Comparison of ENCODE assay signal across 32 cellular contexts in genomic region chr4:183272384-183272783, GRCh38. TPM values are rescaled to one million over a fixed set of nuclear protein-coding genes. Genes with fewer than 3 reads are reported as not detected.
"Had no signal": no experiment of that assay in that cellular context is flagged by ENCODE, and none has a peak within 500 bp of the region (broad histone marks: within the 10 kb centered on the region; RNA-seq: fewer than 3 reads in every experiment).

No MANE protein-coding gene starts in this region.

- H3K36me3 ChIP-seq: colonic mucosa had no signal

- H3K27me3 ChIP-seq: colonic mucosa, dorsolateral prefrontal cortex, esophagus muscularis mucosa, esophagus squamous epithelium, foreskin keratinocyte, gastrocnemius medialis, gastroesophageal sphincter had no signal

- H3K27ac ChIP-seq: colonic mucosa, coronary artery, dorsolateral prefrontal cortex, epithelial cell of prostate, esophagus muscularis mucosa, esophagus squamous epithelium, foreskin keratinocyte, gastrocnemius medialis, gastroesophageal sphincter had no signal

- H3K9me3 ChIP-seq: colonic mucosa had no signal

- H3K4me3 ChIP-seq: colonic mucosa, coronary artery, dorsolateral prefrontal cortex, esophagus muscularis mucosa, esophagus squamous epithelium, gastrocnemius medialis, gastroesophageal sphincter had no signal

- ATAC-seq: effector memory CD8-positive, alpha-beta T cell; esophagus mucosa; foreskin keratinocyte; gastrocnemius medialis; gastroesophageal sphincter had no signal

- DNase-seq: colonic mucosa; cortex of kidney; dermis blood vessel endothelial cell; dorsolateral prefrontal cortex; effector CD4-positive, alpha-beta T cell; effector CD8-positive, alpha-beta T cell; effector memory CD4-positive, alpha-beta T cell; effector memory CD8-positive, alpha-beta T cell; endodermal cell; erythroblast; esophagus squamous epithelium; foreskin fibroblast; foreskin keratinocyte; foreskin melanocyte; gastrocnemius medialis; glutamatergic neuron; head of caudate nucleus had no signal

- H3K4me1 ChIP-seq: colonic mucosa, esophagus muscularis mucosa, esophagus squamous epithelium, foreskin keratinocyte, gastrocnemius medialis, gastroesophageal sphincter had no signal

RNA-seq across cellular contexts. Expression of gene CLDN22, which starts 47.7 kb away (rescaled TPM):
- total RNA-seq: cerebellum, chondrocyte, colonic mucosa, dermis blood vessel endothelial cell, dermis microvascular lymphatic vessel endothelial cell, dorsolateral prefrontal cortex, endothelial cell of umbilical vein, epithelial cell of proximal tubule, esophagus muscularis mucosa, foreskin keratinocyte, frontal cortex, gastrocnemius medialis, glomerular endothelial cell had no signal
- polyA plus RNA-seq: endothelial cell of umbilical vein, fibroblast of lung, foreskin keratinocyte had no signal

RNA-seq across cellular contexts. Expression of gene CLDN24, which starts 49.8 kb away (rescaled TPM):
- total RNA-seq: cerebellum, chondrocyte, colonic mucosa, dermis blood vessel endothelial cell, dermis microvascular lymphatic vessel endothelial cell, endodermal cell, endothelial cell of umbilical vein, epithelial cell of proximal tubule, esophagus muscularis mucosa, esophagus squamous epithelium, fibroblast of lung, fibroblast of villous mesenchyme, foreskin keratinocyte, frontal cortex, gastrocnemius medialis, gastroesophageal sphincter, glomerular endothelial cell had no signal
- polyA plus RNA-seq: endothelial cell of umbilical vein, esophagus, fibroblast of lung, foreskin keratinocyte had no signal
